ENCODE assay signal across 1 cellular context in the genomic region with DNA sequence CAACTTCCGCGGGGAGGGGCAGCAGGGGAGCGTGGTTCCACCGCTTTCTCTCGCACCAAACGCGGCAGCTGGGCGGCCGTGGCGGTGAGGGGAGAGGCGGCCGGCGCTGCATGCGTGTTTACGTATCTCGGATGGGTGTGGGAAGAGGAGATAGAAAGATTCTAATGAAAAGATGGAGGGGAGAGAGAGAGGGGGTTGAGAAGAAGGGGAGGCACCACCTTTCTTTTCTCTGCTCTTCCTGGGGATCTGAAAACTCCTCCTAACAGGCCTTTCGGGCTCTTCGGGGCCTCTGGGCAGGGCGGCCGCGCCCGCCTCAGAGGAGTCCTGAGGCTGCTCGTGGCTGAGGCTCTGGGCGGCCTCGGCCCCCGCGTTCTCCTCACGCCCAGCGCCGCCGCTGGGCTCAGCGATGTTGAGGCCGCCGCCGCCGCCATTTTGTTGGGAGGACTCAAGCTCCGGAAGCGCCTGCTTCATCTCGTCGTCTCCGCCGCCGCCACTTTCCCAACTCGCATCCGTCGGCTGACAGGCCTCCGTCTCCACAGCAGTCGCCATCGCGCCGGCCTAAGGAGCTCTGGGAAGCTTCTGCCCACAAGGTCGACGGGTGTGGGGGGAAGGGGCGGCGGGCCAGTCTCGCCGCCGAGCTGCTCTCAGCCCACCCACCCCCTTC.
TF ChIP-seq lines count a peak whose summit lies in the region.

No MANE protein-coding gene starts in this region.

TF ChIP-seq in HepG2, 621 proteins besides CTCF, POLR2A, EP300 and RAD21 (continued from another document and continues in another):
- TF ChIP-seq, protein P1, sequence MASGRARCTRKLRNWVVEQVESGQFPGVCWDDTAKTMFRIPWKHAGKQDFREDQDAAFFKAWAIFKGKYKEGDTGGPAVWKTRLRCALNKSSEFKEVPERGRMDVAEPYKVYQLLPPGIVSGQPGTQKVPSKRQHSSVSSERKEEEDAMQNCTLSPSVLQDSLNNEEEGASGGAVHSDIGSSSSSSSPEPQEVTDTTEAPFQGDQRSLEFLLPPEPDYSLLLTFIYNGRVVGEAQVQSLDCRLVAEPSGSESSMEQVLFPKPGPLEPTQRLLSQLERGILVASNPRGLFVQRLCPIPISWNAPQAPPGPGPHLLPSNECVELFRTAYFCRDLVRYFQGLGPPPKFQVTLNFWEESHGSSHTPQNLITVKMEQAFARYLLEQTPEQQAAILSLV (CRISPR knock-in tag; IDR thresholded peaks at IDR 0.05; ENCODE audit: borderline replicate concordance): peak; percentile 44
- TF ChIP-seq, protein P2, sequence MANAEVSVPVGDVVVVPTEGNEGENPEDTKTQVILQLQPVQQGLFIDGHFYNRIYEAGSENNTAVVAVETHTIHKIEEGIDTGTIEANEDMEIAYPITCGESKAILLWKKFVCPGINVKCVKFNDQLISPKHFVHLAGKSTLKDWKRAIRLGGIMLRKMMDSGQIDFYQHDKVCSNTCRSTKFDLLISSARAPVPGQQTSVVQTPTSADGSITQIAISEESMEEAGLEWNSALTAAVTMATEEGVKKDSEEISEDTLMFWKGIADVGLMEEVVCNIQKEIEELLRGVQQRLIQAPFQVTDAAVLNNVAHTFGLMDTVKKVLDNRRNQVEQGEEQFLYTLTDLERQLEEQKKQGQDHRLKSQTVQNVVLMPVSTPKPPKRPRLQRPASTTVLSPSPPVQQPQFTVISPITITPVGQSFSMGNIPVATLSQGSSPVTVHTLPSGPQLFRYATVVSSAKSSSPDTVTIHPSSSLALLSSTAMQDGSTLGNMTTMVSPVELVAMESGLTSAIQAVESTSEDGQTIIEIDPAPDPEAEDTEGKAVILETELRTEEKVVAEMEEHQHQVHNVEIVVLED (CRISPR knock-in tag; IDR thresholded peaks at IDR 0.05; ENCODE audit: borderline replicate concordance): no peak
- TF ChIP-seq CREB1 (IDR thresholded peaks at IDR 0.05) (no peak), CREB1 (CRISPR knock-in tag; IDR thresholded peaks at IDR 0.05) (no peak), MZF1 (CRISPR knock-in tag; IDR thresholded peaks at IDR 0.05; ENCODE audit: borderline replicate concordance) (peak; percentile 53; the same call in 1 of the 2 replicates), SNAI1 (CRISPR knock-in tag; IDR thresholded peaks at IDR 0.05; ENCODE audit: borderline replicate concordance) (no peak), IRF2 (CRISPR knock-in tag; IDR thresholded peaks at IDR 0.05) (no peak), ESRRA (CRISPR knock-in tag; IDR thresholded peaks at IDR 0.05; ENCODE audit: low read depth) (no peak), MED13 (CRISPR knock-in tag; IDR thresholded peaks at IDR 0.05) (no peak; the same call in 1 of the 2 replicates), NRL (CRISPR knock-in tag; IDR thresholded peaks at IDR 0.05; ENCODE audit: borderline replicate concordance) (no peak; the same call in none of the 2 replicates), ZNF180 (CRISPR knock-in tag; IDR thresholded peaks at IDR 0.05; ENCODE audit: borderline replicate concordance, low read depth) (no peak), POLR2G (IDR thresholded peaks at IDR 0.05; ENCODE audit: low read depth, low read length) (peak; percentile 89), NCOA2 (CRISPR knock-in tag; IDR thresholded peaks at IDR 0.05) (peak; percentile 44), ZNF343 (CRISPR knock-in tag; IDR thresholded peaks at IDR 0.05) (peak; percentile 16; the same call in 1 of the 2 replicates), SRSF1 (optimal IDR thresholded peaks at IDR 0.05; ENCODE audit: low read depth, low read length) (peak; percentile 4), ZHX1 (CRISPR knock-in tag; IDR thresholded peaks at IDR 0.05; ENCODE audit: low read depth) (no peak), ATF1 (CRISPR knock-in tag; IDR thresholded peaks at IDR 0.05) (no peak), YY1 (IDR thresholded peaks at IDR 0.05; ENCODE audit: insufficient read depth, insufficient replicate concordance, low read depth, low read length) (peak; percentile 94), ZNF12 (CRISPR knock-in tag; IDR thresholded peaks at IDR 0.05) (peak; percentile 7; the same call in 1 of the 2 replicates), ZNF512B (CRISPR knock-in tag; IDR thresholded peaks at IDR 0.05; ENCODE audit: borderline replicate concordance) (0 out of 2 replicates have a peak, but pooled peaks have one; percentile 44), CBFB (CRISPR knock-in tag; IDR thresholded peaks at IDR 0.05) (no peak; the same call in 1 of the 2 replicates), PAWR (CRISPR knock-in tag; IDR thresholded peaks at IDR 0.05; ENCODE audit: borderline replicate concordance) (no peak), DNMT1 (CRISPR knock-in tag; IDR thresholded peaks at IDR 0.05) (no peak; the same call in 1 of the 2 replicates), ZNF30 (CRISPR knock-in tag; IDR thresholded peaks at IDR 0.05) (peak; percentile 27; the same call in 1 of the 2 replicates), THAP11 (CRISPR knock-in tag; IDR thresholded peaks at IDR 0.05) (peak; percentile 40; the same call in 1 of the 2 replicates), USF2 (IDR thresholded peaks at IDR 0.05; ENCODE audit: low read depth, low read length) (no peak), USF2 (CRISPR knock-in tag; IDR thresholded peaks at IDR 0.05; ENCODE audit: borderline replicate concordance) (0 out of 2 replicates have a peak, but pooled peaks have one; percentile 23), ZNF607 (CRISPR knock-in tag; IDR thresholded peaks at IDR 0.05; ENCODE audit: borderline replicate concordance) (0 out of 2 replicates have a peak, but pooled peaks have one; percentile 43), GFI1 (CRISPR knock-in tag; IDR thresholded peaks at IDR 0.05; ENCODE audit: borderline replicate concordance) (no peak; the same call in 1 of the 2 replicates), ZFP36 (IDR thresholded peaks at IDR 0.05; ENCODE audit: borderline replicate concordance, low read depth, low read length, partially characterized antibody) (no peak), ZFAT (CRISPR knock-in tag; conservative IDR thresholded peaks at IDR 0.05) (no peak), RELA (CRISPR knock-in tag; IDR thresholded peaks at IDR 0.05) (no peak), HIC2 (CRISPR knock-in tag; IDR thresholded peaks at IDR 0.05; ENCODE audit: low read depth) (no peak), ATF7-NPFF (CRISPR knock-in tag; IDR thresholded peaks at IDR 0.05; ENCODE audit: low read depth) (no peak), GRHL1 (CRISPR knock-in tag; conservative IDR thresholded peaks at IDR 0.05) (no peak), ZNF550 (CRISPR knock-in tag; IDR thresholded peaks at IDR 0.05; ENCODE audit: borderline replicate concordance) (no peak)
- TF ChIP-seq, protein P3, sequence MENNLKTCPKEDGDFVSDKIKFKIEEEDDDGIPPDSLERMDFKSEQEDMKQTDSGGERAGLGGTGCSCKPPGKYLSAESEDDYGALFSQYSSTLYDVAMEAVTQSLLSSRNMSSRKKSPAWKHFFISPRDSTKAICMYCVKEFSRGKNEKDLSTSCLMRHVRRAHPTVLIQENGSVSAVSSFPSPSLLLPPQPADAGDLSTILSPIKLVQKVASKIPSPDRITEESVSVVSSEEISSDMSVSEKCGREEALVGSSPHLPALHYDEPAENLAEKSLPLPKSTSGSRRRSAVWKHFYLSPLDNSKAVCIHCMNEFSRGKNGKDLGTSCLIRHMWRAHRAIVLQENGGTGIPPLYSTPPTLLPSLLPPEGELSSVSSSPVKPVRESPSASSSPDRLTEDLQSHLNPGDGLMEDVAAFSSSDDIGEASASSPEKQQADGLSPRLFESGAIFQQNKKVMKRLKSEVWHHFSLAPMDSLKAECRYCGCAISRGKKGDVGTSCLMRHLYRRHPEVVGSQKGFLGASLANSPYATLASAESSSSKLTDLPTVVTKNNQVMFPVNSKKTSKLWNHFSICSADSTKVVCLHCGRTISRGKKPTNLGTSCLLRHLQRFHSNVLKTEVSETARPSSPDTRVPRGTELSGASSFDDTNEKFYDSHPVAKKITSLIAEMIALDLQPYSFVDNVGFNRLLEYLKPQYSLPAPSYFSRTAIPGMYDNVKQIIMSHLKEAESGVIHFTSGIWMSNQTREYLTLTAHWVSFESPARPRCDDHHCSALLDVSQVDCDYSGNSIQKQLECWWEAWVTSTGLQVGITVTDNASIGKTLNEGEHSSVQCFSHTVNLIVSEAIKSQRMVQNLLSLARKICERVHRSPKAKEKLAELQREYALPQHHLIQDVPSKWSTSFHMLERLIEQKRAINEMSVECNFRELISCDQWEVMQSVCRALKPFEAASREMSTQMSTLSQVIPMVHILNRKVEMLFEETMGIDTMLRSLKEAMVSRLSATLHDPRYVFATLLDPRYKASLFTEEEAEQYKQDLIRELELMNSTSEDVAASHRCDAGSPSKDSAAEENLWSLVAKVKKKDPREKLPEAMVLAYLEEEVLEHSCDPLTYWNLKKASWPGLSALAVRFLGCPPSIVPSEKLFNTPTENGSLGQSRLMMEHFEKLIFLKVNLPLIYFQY (CRISPR knock-in tag; IDR thresholded peaks at IDR 0.05; ENCODE audit: borderline replicate concordance): no peak
